3 cellular contexts compared by ENCODE assay signal in the genomic region with DNA sequence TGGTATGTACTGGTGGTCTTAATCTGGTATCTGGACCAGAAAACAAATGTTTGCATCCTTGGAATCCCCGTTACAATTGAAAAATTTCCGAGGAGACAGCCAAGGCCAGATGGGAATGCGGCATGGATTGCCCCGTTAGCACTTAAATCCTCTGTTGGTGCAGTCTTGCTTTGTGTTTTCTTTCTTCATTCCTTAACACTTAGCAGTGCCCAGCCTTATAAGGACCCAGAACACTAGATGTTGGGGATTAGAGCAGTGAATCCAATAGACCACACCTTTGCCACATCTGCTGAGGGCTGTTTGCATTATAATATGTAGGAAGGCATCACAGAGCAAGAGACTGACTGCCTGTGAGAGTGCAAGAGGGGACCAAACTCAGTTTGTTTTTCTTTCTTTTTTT.
TF ChIP-seq lines count a peak whose summit lies in the region.

No MANE protein-coding gene starts in this region.

TF ChIP-seq in GM23338, 12 proteins besides CTCF, POLR2A, EP300 and RAD21:
- no peak for TF ChIP-seq EZH2phosphoT487 (IDR thresholded peaks at IDR 0.05; ENCODE audit: unreplicated experiment)
- peak; percentile 32; the same call in 1 of the 2 replicates for TF ChIP-seq POLR2AphosphoS5 (IDR thresholded peaks at IDR 0.05; ENCODE audit: low read depth)
- 0 out of 2 replicates have a peak, but pooled peaks have one; percentile 22 for TF ChIP-seq NANOG (IDR thresholded peaks at IDR 0.05; ENCODE audit: borderline replicate concordance)

TF ChIP-seq in WTC11, 78 proteins besides CTCF, POLR2A, EP300 and RAD21:
- TF ChIP-seq, protein P1, sequence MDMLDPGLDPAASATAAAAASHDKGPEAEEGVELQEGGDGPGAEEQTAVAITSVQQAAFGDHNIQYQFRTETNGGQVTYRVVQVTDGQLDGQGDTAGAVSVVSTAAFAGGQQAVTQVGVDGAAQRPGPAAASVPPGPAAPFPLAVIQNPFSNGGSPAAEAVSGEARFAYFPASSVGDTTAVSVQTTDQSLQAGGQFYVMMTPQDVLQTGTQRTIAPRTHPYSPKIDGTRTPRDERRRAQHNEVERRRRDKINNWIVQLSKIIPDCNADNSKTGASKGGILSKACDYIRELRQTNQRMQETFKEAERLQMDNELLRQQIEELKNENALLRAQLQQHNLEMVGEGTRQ (CRISPR knock-in tag; IDR thresholded peaks at IDR 0.05), result 0 out of 2 replicates have a peak, but pooled peaks have one; percentile 4
- TF ChIP-seq, protein P2, sequence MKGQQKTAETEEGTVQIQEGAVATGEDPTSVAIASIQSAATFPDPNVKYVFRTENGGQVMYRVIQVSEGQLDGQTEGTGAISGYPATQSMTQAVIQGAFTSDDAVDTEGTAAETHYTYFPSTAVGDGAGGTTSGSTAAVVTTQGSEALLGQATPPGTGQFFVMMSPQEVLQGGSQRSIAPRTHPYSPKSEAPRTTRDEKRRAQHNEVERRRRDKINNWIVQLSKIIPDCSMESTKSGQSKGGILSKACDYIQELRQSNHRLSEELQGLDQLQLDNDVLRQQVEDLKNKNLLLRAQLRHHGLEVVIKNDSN (CRISPR knock-in tag; IDR thresholded peaks at IDR 0.05), result no peak
- TF ChIP-seq OVOL2 (CRISPR knock-in tag; IDR thresholded peaks at IDR 0.05; ENCODE audit: borderline replicate concordance) (no peak), MXD4 (CRISPR knock-in tag; IDR thresholded peaks at IDR 0.05; ENCODE audit: borderline replicate concordance) (no peak)
TF ChIP-seq in WTC11: peak in this region for 1.

TF ChIP-seq in endothelial cell of umbilical vein, 7 proteins besides CTCF, POLR2A, EP300 and RAD21:
- no peak for TF ChIP-seq GATA2 (IDR thresholded peaks at IDR 0.05; ENCODE audit: insufficient read depth, insufficient read length, low read depth, low read length)
- TF ChIP-seq, protein P3, sequence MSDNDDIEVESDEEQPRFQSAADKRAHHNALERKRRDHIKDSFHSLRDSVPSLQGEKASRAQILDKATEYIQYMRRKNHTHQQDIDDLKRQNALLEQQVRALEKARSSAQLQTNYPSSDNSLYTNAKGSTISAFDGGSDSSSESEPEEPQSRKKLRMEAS (IDR thresholded peaks at IDR 0.05; ENCODE audit: insufficient read depth, insufficient read length), result no peak
- TF ChIP-seq EZH2 (IDR thresholded peaks at IDR 0.05; ENCODE audit: borderline replicate concordance, low read depth, low read length, severe bottlenecking), result no peak
- TF ChIP-seq POLR2AphosphoS5 (IDR thresholded peaks at IDR 0.05; ENCODE audit: insufficient read depth, low read depth, low read length), result no peak
- TF ChIP-seq MYC (IDR thresholded peaks at IDR 0.05; ENCODE audit: low read depth, low read length), result no peak
- no peak for TF ChIP-seq JUN (IDR thresholded peaks at IDR 0.05; ENCODE audit: borderline replicate concordance, insufficient read depth, insufficient read length, low read depth)
- no peak for TF ChIP-seq FOS (IDR thresholded peaks at IDR 0.05; ENCODE audit: borderline replicate concordance, insufficient read depth, low read length)
TF ChIP-seq in endothelial cell of umbilical vein: peak in this region for 0.
